21 cellular contexts compared by ENCODE assay signal in genomic region chrX:45017946-45018345, GRCh38.
"Had no signal": no experiment of that assay in that cellular context is flagged by ENCODE, and none has a peak within 500 bp of the region (broad histone marks: within the 10 kb centered on the region; RNA-seq: fewer than 3 reads in every experiment).

No MANE protein-coding gene starts in this region.

- H3K9me3 ChIP-seq: esophagus muscularis mucosa, gastroesophageal sphincter, left ventricle myocardium inferior, sigmoid colon had no signal

- H3K27ac Mint-ChIP-seq: nephron, type B pancreatic cell had no signal

- H3K36me3 Mint-ChIP-seq: type B pancreatic cell had no signal

- H3K4me2 ChIP-seq: smooth muscle cell had no signal

- H3K4me3 ChIP-seq: dorsolateral prefrontal cortex, esophagus muscularis mucosa, gastroesophageal sphincter, left ventricle myocardium inferior, lung, sigmoid colon, smooth muscle cell had no signal

- H3K4me3 Mint-ChIP-seq: naive B cell, nephron, type B pancreatic cell had no signal

- H2AFZ ChIP-seq: parathyroid adenoma had no signal

- ATAC-seq: gastroesophageal sphincter had no signal

- H3K27me3 ChIP-seq: dorsolateral prefrontal cortex, esophagus muscularis mucosa, gastroesophageal sphincter, sigmoid colon had no signal

- H3K9me3 Mint-ChIP-seq: naive B cell, nephron, type B pancreatic cell had no signal

- H3K9ac ChIP-seq: parathyroid adenoma had no signal

- H3K36me3 ChIP-seq: esophagus muscularis mucosa, gastroesophageal sphincter, left ventricle myocardium inferior, sigmoid colon had no signal

- FAIRE-seq: endometrium, urothelium cell line had no signal

- H3K27me3 Mint-ChIP-seq: naive B cell, type B pancreatic cell had no signal

- H3K27ac ChIP-seq: dorsolateral prefrontal cortex, epithelial cell of prostate, esophagus muscularis mucosa, gastroesophageal sphincter, left ventricle myocardium inferior, parathyroid adenoma, sigmoid colon had no signal

- DNase-seq: cortex of kidney; dorsolateral prefrontal cortex; effector memory CD4-positive, alpha-beta T cell; glutamatergic neuron; islet precursor cell; left ventricle myocardium inferior; mesendoderm; naive B cell; sigmoid colon; stimulated activated CD4-positive, alpha-beta T cell treated with anti-CD3 and anti-CD28 coated beads, Interleukin-2, amount 100 ng/mL, for 48 hours; stimulated activated naive CD4-positive, alpha-beta T cell treated with Interleukin-2 at 50 U/mL for 16 hours had no signal
